Comparison of ENCODE assay signal across 1 cellular context in genomic region chr18:11175266-11175947, GRCh38.
TF ChIP-seq lines count a peak whose summit lies in the region.

No MANE protein-coding gene starts in this region.

TF ChIP-seq in HepG2, 621 proteins besides CTCF, POLR2A, EP300 and RAD21:
- TF ChIP-seq ATF7 (IDR thresholded peaks at IDR 0.05) (no peak), ATF7 (CRISPR knock-in tag; IDR thresholded peaks at IDR 0.05) (no peak), HNF1B (CRISPR knock-in tag; IDR thresholded peaks at IDR 0.05) (no peak), ZSCAN31 (CRISPR knock-in tag; IDR thresholded peaks at IDR 0.05; ENCODE audit: low read depth) (no peak), MTF1 (CRISPR knock-in tag; IDR thresholded peaks at IDR 0.05) (no peak), ZNF780A (CRISPR knock-in tag; IDR thresholded peaks at IDR 0.05) (no peak), HNRNPK (IDR thresholded peaks at IDR 0.05; ENCODE audit: low read depth, low read length, poor library complexity, severe bottlenecking) (peak; percentile 23)
